14 cellular contexts compared by ENCODE assay signal in genomic region chr7:111390000-111390399, GRCh38.
DNase-seq lines count a peak whose midpoint lies in the region; ATAC-seq, FAIRE-seq and TF ChIP-seq lines count a peak whose summit lies in the region.
"Had no signal": no experiment of that assay in that cellular context is flagged by ENCODE, and none has a peak within 500 bp of the region (broad histone marks: within the 10 kb centered on the region; RNA-seq: fewer than 3 reads in every experiment).

No MANE protein-coding gene starts in this region.

- no peak for TF ChIP-seq RAD21 in H1 (IDR thresholded peaks at IDR 0.05 in 1 of 2, conservative IDR thresholded peaks at IDR 0.05 in 1 of 2; ENCODE audit: low read depth in 2 of 2, low read length in 2 of 2)

- no peak overlapping the region for H4K8ac ChIP-seq in H1 (ENCODE audit: extremely low read depth, insufficient read depth, low read length)

- H2BK5ac ChIP-seq in H1 (ENCODE audit: low read depth, low read length) = no peak overlapping the region

- no peak overlapping the region for H3K23ac ChIP-seq in H1 (ENCODE audit: insufficient read length)

- H4K91ac ChIP-seq in H1 (replicated peaks; ENCODE audit: insufficient read length, low read length) = no peak overlapping the region

- CTCF ChIA-PET in H1 (lab: Charles Lee; ENCODE audit: partially characterized antibody) = no interaction called here
- CTCF ChIA-PET in CD8-positive, alpha-beta T cell (lab: Charles Lee) = no interaction called here

- H2BK15ac ChIP-seq in H1 (ENCODE audit: low read length) = no peak overlapping the region

- H3K4me1 ChIP-seq in H1 (replicated peaks in 1 of 4; ENCODE audit: control insufficient read depth in 3 of 4, insufficient read depth in 4 of 4, low read length in 3 of 4) = peaks cover 0 to 3% (median 1%) of the 10 kb centered on the region in 4 experiments; a peak in 3 of 7 replicates
- no peaks in the 10 kb centered on the region for H3K4me1 ChIP-seq in CD8-positive, alpha-beta T cell (ENCODE audit: insufficient read depth, low read length)

- H3K27ac Mint-ChIP-seq in stimulated activated memory B cell treated with anti-CD40 and anti-IgM and Interleukin-4, amounts not matched to agents 10 μg/mL and 1 μg/mL and 100 μg/mL, for 72 hours = peak overlapping the region; percentile 54
- H3K27ac Mint-ChIP-seq in CD8-positive, alpha-beta T cell = no peak overlapping the region
- H3K27ac Mint-ChIP-seq: CD4-positive, CD25-positive, alpha-beta regulatory T cell had no signal

- peaks cover 6% of the 10 kb centered on the region for H3K9me3 Mint-ChIP-seq in stimulated activated memory B cell treated with anti-CD40 and anti-IgM and Interleukin-4, amounts not matched to agents 10 μg/mL and 1 μg/mL and 100 μg/mL, for 72 hours
- peaks cover 2% of the 10 kb centered on the region for H3K9me3 Mint-ChIP-seq in CD8-positive, alpha-beta T cell

- H3K4me2 ChIP-seq in H1 (ENCODE audit: insufficient read depth in 1 of 2, low read depth in 2 of 2, low read length in 2 of 2) = no peak overlapping the region
- H3K4me2 ChIP-seq: BLaER1 treated with 17β-estradiol and CSF1 and Interleukin-3, amounts not matched to agents 10 nM and 100 nM had no signal

- H3K27me3 Mint-ChIP-seq in stimulated activated memory B cell treated with anti-CD40 and anti-IgM and Interleukin-4, amounts not matched to agents 10 μg/mL and 1 μg/mL and 100 μg/mL, for 72 hours = no peaks in the 10 kb centered on the region
- H3K27me3 Mint-ChIP-seq in CD8-positive, alpha-beta T cell (ENCODE audit: low read depth) = no peaks in the 10 kb centered on the region
- H3K27me3 Mint-ChIP-seq: CD4-positive, CD25-positive, alpha-beta regulatory T cell had no signal

- intact Hi-C loops in CD8-positive, alpha-beta T cell (cut with DNase I, micrococcal nuclease) = loop anchor here in 1 of 2 experiments (5.0 kb wide), 1 partner anchor 47 kb away; no protein-coding TSS in a partner anchor

- H3K4me3 ChIP-seq in GM06990 (replicated peaks; ENCODE audit: low read depth, low read length) (no peak overlapping the region), H1 (ENCODE audit: extremely low read depth in 1 of 4, insufficient read depth in 2 of 4, low read depth in 3 of 4, low read length in 4 of 4) (no peak overlapping the region)
- no peak overlapping the region for H3K4me3 ChIP-seq in CD8-positive, alpha-beta T cell (ENCODE audit: low read depth, low read length)
- H3K4me3 ChIP-seq: BLaER1 treated with 17β-estradiol and CSF1 and Interleukin-3, amounts not matched to agents 10 nM and 100 nM had no signal

- TF ChIP-seq EP300 in H1 (IDR thresholded peaks at IDR 0.05; ENCODE audit: borderline replicate concordance in 1 of 2, low read depth in 2 of 2, low read length in 2 of 2) = no peak

- no peak for TF ChIP-seq POLR2A in H1 (IDR thresholded peaks at IDR 0.05; ENCODE audit: control extremely low read depth in 1 of 2, low read depth in 2 of 2, low read length in 2 of 2)

- H2BK12ac ChIP-seq in H1 (ENCODE audit: low read depth, low read length) = no peak overlapping the region

- no peak overlapping the region for H3K56ac ChIP-seq in H1 (replicated peaks; ENCODE audit: insufficient read length, low read depth, low read length)

- H3K27ac ChIP-seq in H1 (ENCODE audit: low read depth, low read length) = no peak overlapping the region
- no peak overlapping the region for H3K27ac ChIP-seq in CD8-positive, alpha-beta T cell (ENCODE audit: low read depth, low read length)
- H3K27ac ChIP-seq: BLaER1 treated with 17β-estradiol and CSF1 and Interleukin-3, amounts not matched to agents 10 nM and 100 nM; HL-60 had no signal

- no peak overlapping the region for H3K4ac ChIP-seq in H1 (replicated peaks; ENCODE audit: insufficient read length, low read depth, low read length)

- no peaks in the 10 kb centered on the region for H4K20me1 ChIP-seq in H1 (replicated peaks in 1 of 2; ENCODE audit: control insufficient read depth in 1 of 2, insufficient read depth in 2 of 2, low read length in 2 of 2)
- H4K20me1 ChIP-seq: BLaER1 treated with 17β-estradiol and CSF1 and Interleukin-3, amounts not matched to agents 10 nM and 100 nM had no signal

- H3K79me2 ChIP-seq in H1 (ENCODE audit: control insufficient read depth in 1 of 2, insufficient read depth in 2 of 2, low read length in 2 of 2) = no peaks in the 10 kb centered on the region

- H3K14ac ChIP-seq in H1 (ENCODE audit: insufficient read length) = no peak overlapping the region

- H3K27me3 ChIP-seq in GM06990 (replicated peaks; ENCODE audit: control insufficient read depth, insufficient read depth, low read length) (no peaks in the 10 kb centered on the region), H1 (replicated peaks in 1 of 4; ENCODE audit: control insufficient read depth in 3 of 4, extremely low read depth in 1 of 4, insufficient read depth in 3 of 4, low read length in 3 of 4) (no peaks in the 10 kb centered on the region)
- no peaks in the 10 kb centered on the region for H3K27me3 ChIP-seq in CD8-positive, alpha-beta T cell (ENCODE audit: insufficient read depth, low read length)
- H3K27me3 ChIP-seq: BLaER1 treated with 17β-estradiol and CSF1 and Interleukin-3, amounts not matched to agents 10 nM and 100 nM had no signal

- FAIRE-seq in H1 (lab: Jason Lieb, UNC) = no peak
- FAIRE-seq: GM12891 had no signal

- H3K9ac ChIP-seq in H1 (replicated peaks in 1 of 4; ENCODE audit: extremely low read depth in 1 of 4, low read depth in 3 of 4, low read length in 3 of 4) = no peak overlapping the region
- H3K9ac ChIP-seq: BLaER1 treated with 17β-estradiol and CSF1 and Interleukin-3, amounts not matched to agents 10 nM and 100 nM had no signal

- 85% methylated on average over 4 of the region's 4 CpGs; no CpG with 5 or more reads in 1 of the 2 experiments for WGBS in H1 (ENCODE audit: extremely low coverage in 1 of 2, insufficient coverage in 1 of 2, insufficient read length in 1 of 2, insufficient replicate concordance in 2 of 2, low coverage in 1 of 2, low lambda C conversion rate in 2 of 2, missing lambda C conversion rate in 1 of 2), 2 experiments

- H3K79me1 ChIP-seq in H1 (ENCODE audit: low read depth, low read length) = no peaks in the 10 kb centered on the region

- no peak overlapping the region for H4K5ac ChIP-seq in H1 (ENCODE audit: insufficient read length, low read depth, low read length)

- H2BK120ac ChIP-seq in H1 (replicated peaks; ENCODE audit: low read depth, low read length) = no peak overlapping the region

- no peak for TF ChIP-seq CTCF in GM06990 (IDR thresholded peaks at IDR 0.05; ENCODE audit: insufficient read depth, low read length, poor library complexity, severe bottlenecking)
- TF ChIP-seq CTCF in H1 (IDR thresholded peaks at IDR 0.05; ENCODE audit: control extremely low read depth in 1 of 3, insufficient read depth in 1 of 3, low read depth in 1 of 3, low read length in 3 of 3) = no peak
- no peak for TF ChIP-seq CTCF in CD8-positive, alpha-beta T cell (IDR thresholded peaks at IDR 0.05)

- H2BK20ac ChIP-seq in H1 (ENCODE audit: low read length) = no peak overlapping the region

- ATAC-seq in stimulated activated memory B cell treated with anti-CD40 and anti-IgM and Interleukin-4, amounts not matched to agents 10 μg/mL and 1 μg/mL and 100 μg/mL, for 72 hours = no peak
- no peak for ATAC-seq in CD8-positive, alpha-beta T cell
- ATAC-seq: HCT116 had no signal

- POLR2A ChIA-PET in H1 (lab: Charles Lee; ENCODE audit: partially characterized antibody) = interaction anchor here (1.2 kb wide), 1 partner anchor 13 kb away, joined by 3 read pairs; no protein-coding TSS in a partner anchor
- POLR2A ChIA-PET in CD8-positive, alpha-beta T cell (lab: Charles Lee) = no interaction called here

- H3K36me3 ChIP-seq in GM06990 (ENCODE audit: control insufficient read depth, insufficient read depth, low read length) (no peaks in the 10 kb centered on the region), H1 (ENCODE audit: control insufficient read depth in 2 of 4, insufficient read depth in 4 of 4, low read length in 3 of 4) (no peaks in the 10 kb centered on the region)
- no peaks in the 10 kb centered on the region for H3K36me3 ChIP-seq in CD8-positive, alpha-beta T cell (ENCODE audit: insufficient read depth, low read length)
- H3K36me3 ChIP-seq: BLaER1 treated with 17β-estradiol and CSF1 and Interleukin-3, amounts not matched to agents 10 nM and 100 nM had no signal

- H3K4me3 Mint-ChIP-seq in stimulated activated memory B cell treated with anti-CD40 and anti-IgM and Interleukin-4, amounts not matched to agents 10 μg/mL and 1 μg/mL and 100 μg/mL, for 72 hours = no peak overlapping the region
- H3K4me3 Mint-ChIP-seq in CD8-positive, alpha-beta T cell = no peak overlapping the region
- H3K4me3 Mint-ChIP-seq: CD4-positive, CD25-positive, alpha-beta regulatory T cell had no signal

- peak; percentile 1 for DNase-seq in GM06990 (ENCODE audit: extremely low read depth, insufficient read length)
- peak; percentile 72 for DNase-seq in NCI-H146 treated with DMSO at 0.1 percent for 48 hours (lab: John Stamatoyannopoulos, UW; ENCODE audit: unreplicated experiment)
- no peak for DNase-seq in H1 (ENCODE audit: low read depth in 1 of 2, low spot score in 2 of 2)
- DNase-seq in effector CD4-positive, alpha-beta T cell = no peak
- DNase-seq in COLO668 (lab: John Stamatoyannopoulos, UW; ENCODE audit: unreplicated experiment) = no peak
- no peak for DNase-seq in CD8-positive, alpha-beta T cell
- DNase-seq: ACHN; CD4-positive, CD25-positive, alpha-beta regulatory T cell; DMS79 had no signal

- no peaks in the 10 kb centered on the region for H3K9me3 ChIP-seq in H1 (ENCODE audit: insufficient read depth in 2 of 2, low read depth in 1 of 2, low read length in 1 of 2)
- no peaks in the 10 kb centered on the region for H3K9me3 ChIP-seq in CD8-positive, alpha-beta T cell (ENCODE audit: low read length)

- no peaks in the 10 kb centered on the region for H3K23me2 ChIP-seq in H1 (ENCODE audit: low read depth, low read length)

- H2AK5ac ChIP-seq in H1 (ENCODE audit: low read depth, low read length) = no peak overlapping the region

- peaks cover 35% of the 10 kb centered on the region for H3K4me1 Mint-ChIP-seq in stimulated activated memory B cell treated with anti-CD40 and anti-IgM and Interleukin-4, amounts not matched to agents 10 μg/mL and 1 μg/mL and 100 μg/mL, for 72 hours
- H3K4me1 Mint-ChIP-seq in CD8-positive, alpha-beta T cell (ENCODE audit: low read depth) = no peaks in the 10 kb centered on the region

- no peak overlapping the region for H3K18ac ChIP-seq in H1 (ENCODE audit: extremely low read depth, low read length)

- H2AFZ ChIP-seq in H1 (ENCODE audit: low read length) = no peak overlapping the region

- H3K36me3 Mint-ChIP-seq in stimulated activated memory B cell treated with anti-CD40 and anti-IgM and Interleukin-4, amounts not matched to agents 10 μg/mL and 1 μg/mL and 100 μg/mL, for 72 hours = peaks cover 20% of the 10 kb centered on the region
- H3K36me3 Mint-ChIP-seq in CD8-positive, alpha-beta T cell = peaks cover 19% of the 10 kb centered on the region

TF ChIP-seq in H1, 55 proteins besides CTCF, POLR2A, EP300 and RAD21:
- TF ChIP-seq CBX8 (IDR thresholded peaks at IDR 0.05; ENCODE audit: borderline replicate concordance, low read depth, low read length) (no peak), SRF (IDR thresholded peaks at IDR 0.05; ENCODE audit: low read depth, low read length) (peak; percentile 62), SP2 (IDR thresholded peaks at IDR 0.05; ENCODE audit: low read length) (no peak), POU5F1 (IDR thresholded peaks at IDR 0.05; ENCODE audit: low read depth, low read length) (no peak)
TF ChIP-seq in H1: peak in this region for 1.

Comparison
In these comparisons a context has a peak if more than half of its experiments do, and no peak if none do; other contexts are left out.
1. DNase-seq: peak in GM06990 (single experiment) and NCI-H146 treated with DMSO at 0.1 percent for 48 hours (single experiment); none in H1 (0 of 2), effector CD4-positive, alpha-beta T cell (single experiment), COLO668 (single experiment) and CD8-positive, alpha-beta T cell (0 of 7).